In genomic region chr1:191290441-191290840, GRCh38 we compare ENCODE assay signal across 19 cellular contexts.
DNase-seq lines count a peak whose midpoint lies in the region; ATAC-seq and TF ChIP-seq lines count a peak whose summit lies in the region.
"Had no signal": no experiment of that assay in that cellular context is flagged by ENCODE, and none has a peak within 500 bp of the region (broad histone marks: within the 10 kb centered on the region; RNA-seq: fewer than 3 reads in every experiment).

No MANE protein-coding gene starts in this region.

- no peak overlapping the region for H3K4me3 ChIP-seq in WERI-Rb-1 (ENCODE audit: low read depth, low read length)
- H3K4me3 ChIP-seq: cardiac muscle cell, uterus had no signal

- no peaks in the 10 kb centered on the region for H3K36me3 ChIP-seq in WERI-Rb-1
- H3K36me3 ChIP-seq: cardiac muscle cell, uterus had no signal

- no peaks in the 10 kb centered on the region for H3K9me3 ChIP-seq in WERI-Rb-1 (ENCODE audit: severe bottlenecking)
- H3K9me3 ChIP-seq: uterus had no signal

- POLR2A ChIA-PET in RWPE1 (lab: Yijun Ruan, JAX; ENCODE audit: low non-redundant PET): no interaction called here

- no peaks in the 10 kb centered on the region for H3K27me3 ChIP-seq in WERI-Rb-1 (ENCODE audit: insufficient read depth, low read depth, severe bottlenecking)
- H3K27me3 ChIP-seq: cardiac muscle cell, uterus had no signal

- CTCF ChIA-PET in RWPE1 (lab: Yijun Ruan, JAX): no interaction called here

- H3K27ac ChIP-seq in WERI-Rb-1: no peak overlapping the region
- no peak overlapping the region for H3K27ac ChIP-seq in RWPE1
- H3K27ac ChIP-seq: cardiac muscle cell, uterus had no signal

- DNase-seq in Caki2 (ENCODE audit: low read depth): peak; percentile 96
- DNase-seq in NCI-H146 (lab: John Stamatoyannopoulos, UW): peak; percentile 4
- DNase-seq in WERI-Rb-1: peak; percentile 38
- DNase-seq in left kidney (ENCODE audit: low read depth, low spot score): peak; percentile 61
- no peak for DNase-seq in AG20443 (ENCODE audit: low spot score)
- no peak for DNase-seq in GM19238 (ENCODE audit: insufficient read length, low spot score)
- DNase-seq in RWPE1 (ENCODE audit: low spot score): no peak
- DNase-seq: activated CD4-positive, alpha-beta T cell treated with anti-CD3 and anti-CD28 coated beads, Interleukin-2, amount 50 U/mL, for 1 hour; activated CD8-positive, alpha-beta memory T cell treated with anti-CD3 and anti-CD28 coated beads, Interleukin-2, amount 50 U/mL, for 48 hours; activated gamma-delta T cell treated with Interleukin-2 at 50 U/mL for 16 hours; CD8-positive, alpha-beta memory T cell; foreskin melanocyte; NCI-H1105 treated with DMSO at 0.1 percent for 48 hours; NCI-H2107; stimulated activated CD4-positive, alpha-beta T cell treated with anti-CD3 and anti-CD28 coated beads, Interleukin-12 subunit alpha, Interleukin-12 subunit beta, amount 100 ng/mL, for 4 hours; uterus had no signal

- TF ChIP-seq CTCF in WERI-Rb-1 (IDR thresholded peaks at IDR 0.05; ENCODE audit: low read depth, low read length): no peak
- TF ChIP-seq CTCF in RWPE1 (conservative IDR thresholded peaks at IDR 0.05; ENCODE audit: low read depth): no peak

- no peak for ATAC-seq in HG02938 (IDR thresholded peaks at IDR 0.05; ENCODE audit: unreplicated experiment)
- ATAC-seq: left lobe of liver had no signal

- in situ Hi-C loops in Caki2 (cut with HindIII; ENCODE audit: low pct_unique_long_range_greater_than_20kb, low sequenced_read_pairs): no loop called here

Comparison
In these comparisons a context has a peak if more than half of its experiments do, and no peak if none do; other contexts are left out.
1. DNase-seq: peak in Caki2 (single experiment), NCI-H146 (single experiment), WERI-Rb-1 (single experiment) and left kidney (single experiment); none in AG20443 (single experiment), GM19238 (single experiment) and RWPE1 (single experiment).